1 cellular context compared by ENCODE assay signal in the genomic region with DNA sequence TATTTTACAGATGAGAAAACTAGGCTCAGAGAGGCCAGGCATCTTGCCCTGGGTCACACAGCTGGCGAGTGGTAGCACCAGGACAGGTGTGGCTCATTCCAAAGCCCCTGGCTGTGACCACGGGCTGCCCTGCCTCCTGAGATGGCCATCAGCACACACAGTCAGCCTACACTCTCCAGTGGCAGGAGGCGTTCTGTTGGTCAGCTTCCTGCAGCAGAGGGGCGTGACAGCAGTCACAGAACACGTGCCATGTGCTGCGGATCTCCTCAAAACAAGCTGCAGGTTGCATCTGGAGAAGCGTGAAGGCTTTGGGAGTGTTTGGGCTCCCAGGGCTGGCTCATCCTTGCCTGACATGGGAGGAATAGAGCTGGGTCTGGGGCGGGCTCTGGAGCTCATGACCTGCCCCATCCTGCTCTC.
TF ChIP-seq lines count a peak whose summit lies in the region.

No MANE protein-coding gene starts in this region.

TF ChIP-seq in GM12878, 131 proteins besides CTCF, POLR2A, EP300 and RAD21 (continued from another document):
- TF ChIP-seq, protein P1, sequence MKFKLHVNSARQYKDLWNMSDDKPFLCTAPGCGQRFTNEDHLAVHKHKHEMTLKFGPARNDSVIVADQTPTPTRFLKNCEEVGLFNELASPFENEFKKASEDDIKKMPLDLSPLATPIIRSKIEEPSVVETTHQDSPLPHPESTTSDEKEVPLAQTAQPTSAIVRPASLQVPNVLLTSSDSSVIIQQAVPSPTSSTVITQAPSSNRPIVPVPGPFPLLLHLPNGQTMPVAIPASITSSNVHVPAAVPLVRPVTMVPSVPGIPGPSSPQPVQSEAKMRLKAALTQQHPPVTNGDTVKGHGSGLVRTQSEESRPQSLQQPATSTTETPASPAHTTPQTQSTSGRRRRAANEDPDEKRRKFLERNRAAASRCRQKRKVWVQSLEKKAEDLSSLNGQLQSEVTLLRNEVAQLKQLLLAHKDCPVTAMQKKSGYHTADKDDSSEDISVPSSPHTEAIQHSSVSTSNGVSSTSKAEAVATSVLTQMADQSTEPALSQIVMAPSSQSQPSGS (IDR thresholded peaks at IDR 0.05; ENCODE audit: low read length), result no peak
- TF ChIP-seq RELA (IDR thresholded peaks at IDR 0.05; ENCODE audit: borderline replicate concordance, partially characterized antibody), result no peak
- no peak for TF ChIP-seq ZNF217 (IDR thresholded peaks at IDR 0.05)
- TF ChIP-seq SPI1 (IDR thresholded peaks at IDR 0.05; ENCODE audit: borderline replicate concordance, insufficient read depth, low read depth, low read length), result no peak
- TF ChIP-seq FOXK2 (IDR thresholded peaks at IDR 0.05), result no peak
- no peak for TF ChIP-seq CHD4 (IDR thresholded peaks at IDR 0.05)
- TF ChIP-seq, protein P2, sequence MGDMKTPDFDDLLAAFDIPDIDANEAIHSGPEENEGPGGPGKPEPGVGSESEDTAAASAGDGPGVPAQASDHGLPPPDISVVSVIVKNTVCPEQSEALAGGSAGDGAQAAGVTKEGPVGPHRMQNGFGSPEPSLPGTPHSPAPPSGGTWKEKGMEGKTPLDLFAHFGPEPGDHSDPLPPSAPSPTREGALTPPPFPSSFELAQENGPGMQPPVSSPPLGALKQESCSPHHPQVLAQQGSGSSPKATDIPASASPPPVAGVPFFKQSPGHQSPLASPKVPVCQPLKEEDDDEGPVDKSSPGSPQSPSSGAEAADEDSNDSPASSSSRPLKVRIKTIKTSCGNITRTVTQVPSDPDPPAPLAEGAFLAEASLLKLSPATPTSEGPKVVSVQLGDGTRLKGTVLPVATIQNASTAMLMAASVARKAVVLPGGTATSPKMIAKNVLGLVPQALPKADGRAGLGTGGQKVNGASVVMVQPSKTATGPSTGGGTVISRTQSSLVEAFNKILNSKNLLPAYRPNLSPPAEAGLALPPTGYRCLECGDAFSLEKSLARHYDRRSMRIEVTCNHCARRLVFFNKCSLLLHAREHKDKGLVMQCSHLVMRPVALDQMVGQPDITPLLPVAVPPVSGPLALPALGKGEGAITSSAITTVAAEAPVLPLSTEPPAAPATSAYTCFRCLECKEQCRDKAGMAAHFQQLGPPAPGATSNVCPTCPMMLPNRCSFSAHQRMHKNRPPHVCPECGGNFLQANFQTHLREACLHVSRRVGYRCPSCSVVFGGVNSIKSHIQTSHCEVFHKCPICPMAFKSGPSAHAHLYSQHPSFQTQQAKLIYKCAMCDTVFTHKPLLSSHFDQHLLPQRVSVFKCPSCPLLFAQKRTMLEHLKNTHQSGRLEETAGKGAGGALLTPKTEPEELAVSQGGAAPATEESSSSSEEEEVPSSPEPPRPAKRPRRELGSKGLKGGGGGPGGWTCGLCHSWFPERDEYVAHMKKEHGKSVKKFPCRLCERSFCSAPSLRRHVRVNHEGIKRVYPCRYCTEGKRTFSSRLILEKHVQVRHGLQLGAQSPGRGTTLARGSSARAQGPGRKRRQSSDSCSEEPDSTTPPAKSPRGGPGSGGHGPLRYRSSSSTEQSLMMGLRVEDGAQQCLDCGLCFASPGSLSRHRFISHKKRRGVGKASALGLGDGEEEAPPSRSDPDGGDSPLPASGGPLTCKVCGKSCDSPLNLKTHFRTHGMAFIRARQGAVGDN (IDR thresholded peaks at IDR 0.05), result no peak
